Comparison of ENCODE assay signal across 12 cellular contexts in genomic region chr20:53586640-53587039, GRCh38. TPM values are rescaled to one million over a fixed set of nuclear protein-coding genes. Genes with fewer than 3 reads are reported as not detected.
A peak's percentile ranks its signal among the peaks of the same experiment; 100 is the strongest.
DNase-seq lines count a peak whose midpoint lies in the region; ATAC-seq, FAIRE-seq and TF ChIP-seq lines count a peak whose summit lies in the region.
"Had no signal": no experiment of that assay in that cellular context is flagged by ENCODE, and none has a peak within 500 bp of the region (broad histone marks: within the 10 kb centered on the region; RNA-seq: fewer than 3 reads in every experiment).

No MANE protein-coding gene starts in this region.

- peaks cover 69% of the 10 kb centered on the region for H3K4me1 Mint-ChIP-seq in activated naive CD4-positive, alpha-beta T cell treated with anti-CD3 and anti-CD28 coated beads for 36 hours (ENCODE audit: low read depth)

- H3K4me1 ChIP-seq in esophagus squamous epithelium = peaks cover 13 to 98% (median 54%) of the 10 kb centered on the region in 3 donors
- H3K4me1 ChIP-seq in suprapubic skin = peaks cover 79% of the 10 kb centered on the region

- H3K27ac Mint-ChIP-seq in activated naive CD4-positive, alpha-beta T cell treated with anti-CD3 and anti-CD28 coated beads for 36 hours = peak overlapping the region; percentile 88

- H3K36me3 Mint-ChIP-seq in activated naive CD4-positive, alpha-beta T cell treated with anti-CD3 and anti-CD28 coated beads for 36 hours (ENCODE audit: low read depth) = peaks cover 15% of the 10 kb centered on the region

- no peak for TF ChIP-seq CTCF in esophagus squamous epithelium (IDR thresholded peaks at IDR 0.05)
- no peak for TF ChIP-seq CTCF in suprapubic skin (IDR thresholded peaks at IDR 0.05)

- WGBS in esophagus squamous epithelium, 2 donors = 32 to 37% methylated on average over 6 of the region's 6 CpGs
- 43% methylated on average over 6 of the region's 6 CpGs for WGBS in suprapubic skin

- H3K9me3 Mint-ChIP-seq in activated naive CD4-positive, alpha-beta T cell treated with anti-CD3 and anti-CD28 coated beads for 36 hours = no peaks in the 10 kb centered on the region

- H3K9me3 ChIP-seq in esophagus squamous epithelium = no peaks in the 10 kb centered on the region
- H3K9me3 ChIP-seq in suprapubic skin = no peaks in the 10 kb centered on the region

- no peaks in the 10 kb centered on the region for H3K27me3 ChIP-seq in esophagus squamous epithelium
- H3K27me3 ChIP-seq in suprapubic skin = no peaks in the 10 kb centered on the region

- H3K4me3 ChIP-seq in esophagus squamous epithelium (no peak overlapping the region), suprapubic skin (no peak overlapping the region)

- TF ChIP-seq POLR2A in esophagus squamous epithelium (IDR thresholded peaks at IDR 0.05) (no peak), suprapubic skin (IDR thresholded peaks at IDR 0.05) (no peak)

- peak overlapping the region in 3 of 4 donors; percentile 39 to 81 (median 60) for H3K27ac ChIP-seq in esophagus squamous epithelium
- peak overlapping the region; percentile 19 for H3K27ac ChIP-seq in suprapubic skin

- intact Hi-C loops in activated naive CD4-positive, alpha-beta T cell treated with anti-CD3 and anti-CD28 coated beads for 36 hours (cut with micrococcal nuclease) = no loop called here
- intact Hi-C loops in esophagus squamous epithelium (cut with DNase I) = no loop called here

- H3K27me3 Mint-ChIP-seq in activated naive CD4-positive, alpha-beta T cell treated with anti-CD3 and anti-CD28 coated beads for 36 hours (ENCODE audit: low read depth) = no peaks in the 10 kb centered on the region

- TF ChIP-seq EP300 in suprapubic skin (IDR thresholded peaks at IDR 0.05) = no peak

- CTCF ChIA-PET in activated naive CD4-positive, alpha-beta T cell treated with anti-CD3 and anti-CD28 coated beads for 36 hours (lab: Charles Lee) = interaction anchor here (0.7 kb wide), 2 partner anchors 32 to 329 kb away, joined by 3 to 4 read pairs; no protein-coding TSS in a partner anchor

- no peak for ATAC-seq in SK-N-SH treated with all-trans-retinoic acid at 6 μM for 48 hours
- ATAC-seq: activated CD4-positive, CD25-positive, alpha-beta regulatory T cell treated with anti-CD3 and anti-CD28 coated beads, Interleukin-2, amount 50 U/mL, for 24 hours had no signal

- no peak for FAIRE-seq in HTR-8/SVneo (lab: Jason Lieb, UNC)
- FAIRE-seq: H1 had no signal

- peak overlapping the region; percentile 62 for H3K4me3 Mint-ChIP-seq in activated naive CD4-positive, alpha-beta T cell treated with anti-CD3 and anti-CD28 coated beads for 36 hours

- no peak for DNase-seq in activated naive CD4-positive, alpha-beta T cell treated with anti-CD3 and anti-CD28 coated beads for 36 hours
- DNase-seq in activated naive CD4-positive, alpha-beta T cell treated with anti-CD3 and anti-CD28 coated beads, Interleukin-2, amount 50 U/mL, for 16 hours = no peak
- no peak for DNase-seq in esophagus squamous epithelium (lab: John Stamatoyannopoulos, UW)
- no peak for DNase-seq in suprapubic skin (ENCODE audit: low spot score in 2 of 2)
- DNase-seq in pons (ENCODE audit: low spot score) = no peak
- DNase-seq in stimulated activated CD4-positive, alpha-beta T cell treated with anti-CD3 and anti-CD28 coated beads, Interleukin-4, amount 100 ng/mL, for 24 hours = no peak
- no peak for DNase-seq in HTR-8/SVneo (ENCODE audit: insufficient read length, low spot score)
- DNase-seq: cerebellar nuclear complex, posterior cingulate gyrus had no signal

- H3K36me3 ChIP-seq in esophagus squamous epithelium (peaks cover 5 to 12% (median 11%) of the 10 kb centered on the region in 3 donors), suprapubic skin (peaks cover 9% of the 10 kb centered on the region)

TF ChIP-seq in SK-N-SH treated with all-trans-retinoic acid at 6 μM for 48 hours, 23 proteins besides CTCF, POLR2A, EP300 and RAD21:
- TF ChIP-seq TSHZ2 (CRISPR knock-in tag; IDR thresholded peaks at IDR 0.05) (no peak), CSDC2 (CRISPR knock-in tag; IDR thresholded peaks at IDR 0.05) (peak; percentile 46; the same call in 1 of the 2 replicates)
TF ChIP-seq in SK-N-SH treated with all-trans-retinoic acid at 6 μM for 48 hours: peak in this region for 1.

RNA-seq across cellular contexts. Expression of gene ZNF217, which starts 7.0 kb away (rescaled TPM):
- total RNA-seq in activated naive CD4-positive, alpha-beta T cell treated with anti-CD3 and anti-CD28 coated beads for 36 hours = 10 to 100 TPM; 37.2 to 38.3 TPM
- total RNA-seq in esophagus squamous epithelium (10 to 100 TPM; 20.7 to 27.5 (median 22.2) TPM), suprapubic skin (10 to 100 TPM; 31.2 to 64.8 (median 46.7) TPM)
